ENCODE assay signal across 13 cellular contexts in genomic region chr5:389197-389821, GRCh38. TPM values are rescaled to one million over a fixed set of nuclear protein-coding genes. Genes with fewer than 3 reads are reported as not detected.
DNase-seq lines count a peak whose midpoint lies in the region; ATAC-seq and TF ChIP-seq lines count a peak whose summit lies in the region.
"Had no signal": no experiment of that assay in that cellular context is flagged by ENCODE, and none has a peak within 500 bp of the region (broad histone marks: within the 10 kb centered on the region; RNA-seq: fewer than 3 reads in every experiment).

No MANE protein-coding gene starts in this region.

- H3K9me3 ChIP-seq in mucosa of descending colon: peaks cover 6% of the 10 kb centered on the region

- H3K36me3 Mint-ChIP-seq in WTC11 (peaks cover 5% of the 10 kb centered on the region; the same call in 1 of the 2 replicates), immature natural killer cell (peaks cover 3 to 15% (median 6%) of the 10 kb centered on the region in 3 donors)

- no peak for ATAC-seq in WTC11
- ATAC-seq in mucosa of descending colon: no peak
- no peak for ATAC-seq in GM19324 (IDR thresholded peaks at IDR 0.05; ENCODE audit: low FRiP score, unreplicated experiment)
- ATAC-seq in stimulated activated naive CD8-positive, alpha-beta T cell treated with anti-CD3 and anti-CD28 coated beads, Interleukin-15, Interleukin-2, amounts not matched to agents 100 U/mL and 50 U/mL, for 24 hours: no peak
- ATAC-seq: PC-3 had no signal

- CTCF ChIA-PET in WTC11 (lab: Charles Lee): interaction anchor here (0.7 to 2.2 kb wide), 3 partner anchors 9 to 42 kb away, joined by 3 to 6 read pairs (median 3); no protein-coding TSS in a partner anchor

- POLR2A ChIA-PET in WTC11 (lab: Charles Lee): no interaction called here

- peaks cover 19% of the 10 kb centered on the region for H3K4me1 Mint-ChIP-seq in WTC11
- peaks cover 0 to 10% of the 10 kb centered on the region in 2 donors for H3K4me1 Mint-ChIP-seq in immature natural killer cell

- no peak overlapping the region for H3K4me3 ChIP-seq in mucosa of descending colon

- H3K27ac Mint-ChIP-seq in WTC11 (no peak overlapping the region), immature natural killer cell (no peak overlapping the region)

- peaks cover 15% of the 10 kb centered on the region for H3K4me1 ChIP-seq in mucosa of descending colon (ENCODE audit: low read depth)

- peak; percentile 1 for DNase-seq in stimulated activated CD4-positive, alpha-beta T cell treated with anti-CD3 and anti-CD28 coated beads, Interleukin-15, amount 100 ng/mL, for 24 hours
- DNase-seq in stimulated activated CD4-positive, alpha-beta T cell treated with anti-CD3 and anti-CD28 coated beads, Interleukin-12 subunit alpha, Interleukin-12 subunit beta, amount 100 ng/mL, for 4 hours: no peak
- DNase-seq in WTC11 (ENCODE audit: low spot score): no peak
- DNase-seq in mucosa of descending colon: peak in 2 of 3 donors; percentile 10 to 22
- no peak for DNase-seq in immature natural killer cell
- no peak for DNase-seq in stimulated activated naive CD8-positive, alpha-beta T cell treated with anti-CD3 and anti-CD28 coated beads, Interleukin-15, Interleukin-2, amounts not matched to agents 100 U/mL and 50 U/mL, for 24 hours
- DNase-seq in HCEC 1CT: no peak
- DNase-seq: anterior cingulate cortex; Kasumi-1; NCI-H1417 treated with DMSO at 0.1 percent for 48 hours; PC-3; stimulated activated naive CD4-positive, alpha-beta T cell treated with Interleukin-2 at 50 U/mL for 16 hours had no signal

- no peak for TF ChIP-seq CTCF in WTC11 (IDR thresholded peaks at IDR 0.05)
- TF ChIP-seq CTCF in mucosa of descending colon (IDR thresholded peaks at IDR 0.05): no peak

- H3K9me3 Mint-ChIP-seq in WTC11 (peaks cover 13% of the 10 kb centered on the region), immature natural killer cell (peaks cover 0 to 10% (median 9%) of the 10 kb centered on the region in 6 donors)

- no peak overlapping the region for H3K4me3 Mint-ChIP-seq in WTC11
- no peak overlapping the region for H3K4me3 Mint-ChIP-seq in immature natural killer cell

- H3K27me3 Mint-ChIP-seq in WTC11 (ENCODE audit: low read depth) (no peaks in the 10 kb centered on the region; the same call in 1 of the 2 replicates), immature natural killer cell (ENCODE audit: low read depth in 3 of 3) (peaks cover 2 to 6% (median 2%) of the 10 kb centered on the region in 3 donors)

- intact Hi-C loops in mucosa of descending colon (cut with DNase I, micrococcal nuclease): no loop called here

- H3K36me3 ChIP-seq in mucosa of descending colon (ENCODE audit: low read depth): no peaks in the 10 kb centered on the region

TF ChIP-seq in WTC11, 78 proteins besides CTCF, POLR2A, EP300 and RAD21:
- TF ChIP-seq, protein P1, sequence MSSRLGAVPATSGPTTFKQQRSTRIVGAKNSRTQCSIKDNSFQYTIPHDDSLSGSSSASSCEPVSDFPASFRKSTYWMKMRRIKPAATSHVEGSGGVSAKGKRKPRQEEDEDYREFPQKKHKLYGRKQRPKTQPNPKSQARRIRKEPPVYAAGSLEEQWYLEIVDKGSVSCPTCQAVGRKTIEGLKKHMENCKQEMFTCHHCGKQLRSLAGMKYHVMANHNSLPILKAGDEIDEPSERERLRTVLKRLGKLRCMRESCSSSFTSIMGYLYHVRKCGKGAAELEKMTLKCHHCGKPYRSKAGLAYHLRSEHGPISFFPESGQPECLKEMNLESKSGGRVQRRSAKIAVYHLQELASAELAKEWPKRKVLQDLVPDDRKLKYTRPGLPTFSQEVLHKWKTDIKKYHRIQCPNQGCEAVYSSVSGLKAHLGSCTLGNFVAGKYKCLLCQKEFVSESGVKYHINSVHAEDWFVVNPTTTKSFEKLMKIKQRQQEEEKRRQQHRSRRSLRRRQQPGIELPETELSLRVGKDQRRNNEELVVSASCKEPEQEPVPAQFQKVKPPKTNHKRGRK (CRISPR knock-in tag; IDR thresholded peaks at IDR 0.05; ENCODE audit: borderline replicate concordance): no peak
- peak; percentile 39; the same call in 1 of the 2 replicates for TF ChIP-seq FOXP1 (CRISPR knock-in tag; IDR thresholded peaks at IDR 0.05; ENCODE audit: borderline replicate concordance)
TF ChIP-seq in WTC11: peak in this region for 1.

RNA-seq across cellular contexts. Expression of gene EXOC3, which starts 53.7 kb away (rescaled TPM):
- total RNA-seq in WTC11 (2021) (60.1 to 62.4 TPM (median 62.2 TPM) in 3 replicates), mucosa of descending colon (10 to 100 TPM; 67.0 to 89.1 (median 76.8) TPM)
- 10 to 100 TPM; 22.6 to 43.9 (median 34.0) TPM for polyA plus RNA-seq in immature natural killer cell

Comparison
In these comparisons a context has a peak if more than half of its experiments do, and no peak if none do; other contexts are left out.
1. DNase-seq: peak in stimulated activated CD4-positive, alpha-beta T cell treated with anti-CD3 and anti-CD28 coated beads, Interleukin-15, amount 100 ng/mL, for 24 hours (single experiment) and mucosa of descending colon (2 of 3); none in stimulated activated CD4-positive, alpha-beta T cell treated with anti-CD3 and anti-CD28 coated beads, Interleukin-12 subunit alpha, Interleukin-12 subunit beta, amount 100 ng/mL, for 4 hours (single experiment), WTC11 (single experiment), immature natural killer cell (0 of 3), stimulated activated naive CD8-positive, alpha-beta T cell treated with anti-CD3 and anti-CD28 coated beads, Interleukin-15, Interleukin-2, amounts not matched to agents 100 U/mL and 50 U/mL, for 24 hours (single experiment) and HCEC 1CT (single experiment).